1 cellular context compared by ENCODE assay signal in the genomic region with DNA sequence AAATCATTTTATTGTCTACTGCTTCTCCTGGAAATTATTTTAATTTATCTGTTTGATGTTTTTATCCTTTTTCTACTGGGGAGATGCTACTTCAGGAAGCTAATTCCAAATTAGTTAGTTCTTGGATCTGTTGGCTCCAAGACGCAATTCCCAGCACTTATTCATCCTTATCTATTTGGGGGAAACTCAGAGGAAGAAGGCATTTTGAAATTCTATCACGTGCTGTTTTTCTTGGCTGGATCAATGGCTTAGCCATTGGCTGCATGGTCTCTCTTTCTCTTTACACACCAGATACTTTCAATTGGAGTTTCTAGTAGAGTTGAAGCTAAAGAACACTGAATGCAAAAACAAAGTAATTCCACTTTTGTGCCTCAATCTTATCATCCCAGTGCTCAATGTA.
TF ChIP-seq lines count a peak whose summit lies in the region.

No MANE protein-coding gene starts in this region.

TF ChIP-seq in IMR-90, 13 proteins besides CTCF, POLR2A, EP300 and RAD21:
- no peak for TF ChIP-seq SMC3 (IDR thresholded peaks at IDR 0.05; ENCODE audit: low read depth, low read length)
- TF ChIP-seq, protein P1, sequence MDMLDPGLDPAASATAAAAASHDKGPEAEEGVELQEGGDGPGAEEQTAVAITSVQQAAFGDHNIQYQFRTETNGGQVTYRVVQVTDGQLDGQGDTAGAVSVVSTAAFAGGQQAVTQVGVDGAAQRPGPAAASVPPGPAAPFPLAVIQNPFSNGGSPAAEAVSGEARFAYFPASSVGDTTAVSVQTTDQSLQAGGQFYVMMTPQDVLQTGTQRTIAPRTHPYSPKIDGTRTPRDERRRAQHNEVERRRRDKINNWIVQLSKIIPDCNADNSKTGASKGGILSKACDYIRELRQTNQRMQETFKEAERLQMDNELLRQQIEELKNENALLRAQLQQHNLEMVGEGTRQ (IDR thresholded peaks at IDR 0.05; ENCODE audit: low read depth, low read length) = peak; percentile 60
